Comparison of ENCODE assay signal across 26 cellular contexts in the genomic region with DNA sequence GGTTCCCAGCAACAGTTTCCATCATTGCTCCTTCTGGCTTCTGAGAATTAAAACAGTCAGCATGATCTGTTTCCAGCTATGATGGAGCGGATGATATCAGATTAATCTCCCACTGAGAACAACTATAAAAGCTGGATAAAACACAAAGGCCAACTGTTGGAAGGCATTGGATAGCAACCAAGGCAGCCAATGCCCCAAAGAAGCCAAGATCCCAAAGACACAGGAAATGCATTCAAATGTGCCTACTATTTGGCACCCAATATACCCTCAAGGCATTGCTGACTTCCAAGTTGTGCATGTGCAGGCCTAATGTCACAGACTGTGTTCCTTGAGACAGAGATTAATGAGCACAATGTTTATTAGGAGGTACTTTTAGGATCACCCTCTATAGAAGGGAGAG.
A peak's percentile ranks its signal among the peaks of the same experiment; 100 is the strongest.
DNase-seq lines count a peak whose midpoint lies in the region; ATAC-seq, FAIRE-seq and TF ChIP-seq lines count a peak whose summit lies in the region.
"Had no signal": no experiment of that assay in that cellular context is flagged by ENCODE, and none has a peak within 500 bp of the region (broad histone marks: within the 10 kb centered on the region; RNA-seq: fewer than 3 reads in every experiment).

No MANE protein-coding gene starts in this region.

- intact Hi-C loops in left ventricle myocardium inferior (cut with micrococcal nuclease), result no loop called here
- intact Hi-C loops in heart left ventricle (cut with DNase I), result no loop called here

- DNase-seq in left ventricle myocardium inferior (no peak), heart left ventricle (no peak), middle frontal gyrus (ENCODE audit: extremely low spot score, low spot score) (peak; percentile 50), urothelium cell line (ENCODE audit: low spot score) (no peak), NCI-H345 treated with DMSO at 0.1 percent for 48 hours (lab: John Stamatoyannopoulos, UW; ENCODE audit: unreplicated experiment) (no peak), amniotic stem cell (lab: John Stamatoyannopoulos, UW) (no peak), DMS 273 treated with DMSO at 0.1 percent for 48 hours (lab: John Stamatoyannopoulos, UW) (no peak)
- DNase-seq: 8988T; activated CD8-positive, alpha-beta memory T cell treated with anti-CD3 and anti-CD28 coated beads, Interleukin-2, amount 50 U/mL, for 4 hours; activated effector memory CD4-positive, alpha-beta T cell treated with anti-CD3 and anti-CD28 coated beads, Interleukin-2, amount 50 U/mL, for 16 hours; activated naive CD8-positive, alpha-beta T cell treated with anti-CD3 and anti-CD28 coated beads, Interleukin-2, amount 50 U/mL, for 24 hours; Calu3; foreskin keratinocyte; IMR-90; left cardiac atrium; MM.1S; NCI-H146; NCI-H2171 treated with DMSO at 0.1 percent for 48 hours; nephron progenitor cell; PC-9; SJCRH30; stimulated activated CD4-positive, alpha-beta T cell treated with anti-CD3 and anti-CD28 coated beads, Interleukin-4, amount 100 ng/mL, for 24 hours; stomach had no signal

- WGBS in heart left ventricle, 4 donors, result 71 to 92% (median 86%) methylated on average over 1 of the region's 1 CpG

- ATAC-seq in heart left ventricle, result no peak
- ATAC-seq: activated naive CD8-positive, alpha-beta T cell treated with anti-CD3 and anti-CD28 coated beads, Interleukin-2, amount 50 U/mL, for 24 hours; foreskin keratinocyte had no signal

- H3K9me3 ChIP-seq in left ventricle myocardium inferior (replicated peaks) (peaks cover 26% of the 10 kb centered on the region), heart left ventricle (peaks cover 0 to 24% (median 4%) of the 10 kb centered on the region in 12 donors)

- no peaks in the 10 kb centered on the region for H3K27me3 ChIP-seq in left ventricle myocardium inferior (ENCODE audit: low read depth)
- H3K27me3 ChIP-seq in heart left ventricle, result no peaks in the 10 kb centered on the region
- H3K27me3 ChIP-seq: foreskin keratinocyte, SJCRH30, stomach had no signal

- peaks cover 18% of the 10 kb centered on the region for H3K4me1 ChIP-seq in left ventricle myocardium inferior
- peaks cover 0 to 11% (median 3%) of the 10 kb centered on the region in 12 donors for H3K4me1 ChIP-seq in heart left ventricle
- H3K4me1 ChIP-seq: foreskin keratinocyte had no signal

- H3K27ac ChIP-seq in left ventricle myocardium inferior (replicated peaks), result peak overlapping the region; percentile 18
- H3K27ac ChIP-seq in heart left ventricle, result peak overlapping the region in 2 of 12 donors; percentile 18 to 50
- H3K27ac ChIP-seq in cingulate gyrus (ENCODE audit: low read depth, low read length), result peak overlapping the region; percentile 32
- H3K27ac ChIP-seq: epithelial cell of prostate, foreskin keratinocyte, PC-9, SJCRH30 had no signal

- peak; percentile 40 for FAIRE-seq in urothelium cell line (lab: Jason Lieb, UNC)

- no peak overlapping the region for H3K4me3 ChIP-seq in left ventricle myocardium inferior
- H3K4me3 ChIP-seq in heart left ventricle, result no peak overlapping the region
- H3K4me3 ChIP-seq: PC-9, SJCRH30, smooth muscle cell, stomach had no signal

- H3K36me3 ChIP-seq in left ventricle myocardium inferior, result no peaks in the 10 kb centered on the region
- H3K36me3 ChIP-seq in heart left ventricle, result no peaks in the 10 kb centered on the region
- H3K36me3 ChIP-seq: SJCRH30, stomach had no signal

- no peak for TF ChIP-seq POLR2A in heart left ventricle (IDR thresholded peaks at IDR 0.05)

- TF ChIP-seq CTCF in left ventricle myocardium inferior (IDR thresholded peaks at IDR 0.05; ENCODE audit: borderline replicate concordance) (no peak), heart left ventricle (IDR thresholded peaks at IDR 0.05) (no peak)
